In the genomic region with DNA sequence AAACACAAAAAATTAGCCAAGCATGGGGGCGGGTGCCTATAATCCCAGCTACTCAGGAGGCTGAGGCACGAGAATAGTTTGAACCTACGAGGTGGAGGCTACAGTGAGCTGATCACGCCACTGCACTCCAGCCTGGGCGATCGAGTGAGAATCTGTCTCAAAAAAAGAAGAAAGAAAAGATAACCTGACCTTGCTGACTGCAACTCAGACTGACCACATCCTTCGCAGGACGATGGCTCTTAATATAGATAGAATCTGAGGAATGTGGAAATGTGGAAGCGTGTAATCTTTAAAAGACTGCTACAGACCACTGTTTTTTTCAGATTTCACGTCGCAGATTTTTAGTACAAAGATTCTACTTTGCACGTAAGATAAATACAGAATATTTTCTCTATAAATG, we compare ENCODE assay signal across 28 cellular contexts.
DNase-seq lines count a peak whose midpoint lies in the region; ATAC-seq, FAIRE-seq and TF ChIP-seq lines count a peak whose summit lies in the region.
"Had no signal": no experiment of that assay in that cellular context is flagged by ENCODE, and none has a peak within 500 bp of the region (broad histone marks: within the 10 kb centered on the region; RNA-seq: fewer than 3 reads in every experiment).

No MANE protein-coding gene starts in this region.

- H3K27me3 Mint-ChIP-seq in stimulated activated naive B cell treated with anti-CD40 and anti-IgM and Interleukin-4, amounts not matched to agents 10 μg/mL and 1 μg/mL and 100 μg/mL, for 72 hours = no peaks in the 10 kb centered on the region
- H3K27me3 Mint-ChIP-seq: CD8-positive, alpha-beta memory T cell had no signal

- in situ Hi-C loops in GM13977 (cut with MboI; ENCODE audit: low pct_unique_long_range_greater_than_20kb, low sequenced_read_pairs, unreplicated experiment) = no loop called here

- no peak for TF ChIP-seq CTCF in fibroblast of pulmonary artery (IDR thresholded peaks at IDR 0.05; ENCODE audit: low read length, missing control alignments)
- no peak for TF ChIP-seq CTCF in GM13977 (IDR thresholded peaks at IDR 0.05; ENCODE audit: extremely low read depth, insufficient read depth, missing control alignments)

- FAIRE-seq in HTR-8/SVneo (lab: Jason Lieb, UNC) = no peak
- FAIRE-seq: H54, islet of Langerhans had no signal

- no peaks in the 10 kb centered on the region for H3K4me1 ChIP-seq in adipocyte (ENCODE audit: control insufficient read depth, insufficient read depth, low read length)
- H3K4me1 ChIP-seq: parathyroid adenoma, Peyer's patch had no signal

- H3K9ac ChIP-seq in adipocyte (ENCODE audit: low read length) = no peak overlapping the region
- H3K9ac ChIP-seq: parathyroid adenoma had no signal

- H3K36me3 Mint-ChIP-seq in stimulated activated naive B cell treated with anti-CD40 and anti-IgM and Interleukin-4, amounts not matched to agents 10 μg/mL and 1 μg/mL and 100 μg/mL, for 72 hours = peaks cover 60 to 65% of the 10 kb centered on the region in 2 donors

- no peaks in the 10 kb centered on the region for H3K27me3 ChIP-seq in adipocyte (replicated peaks; ENCODE audit: control insufficient read depth, insufficient read depth, low read length)
- H3K27me3 ChIP-seq: Peyer's patch, tibial nerve had no signal

- no peak overlapping the region for H3K4me3 ChIP-seq in adipocyte (ENCODE audit: low read length)
- no peak overlapping the region for H3K4me3 ChIP-seq in fibroblast of pulmonary artery (replicated peaks; ENCODE audit: low read depth, low read length)
- H3K4me3 ChIP-seq: Peyer's patch, tibial nerve had no signal

- H3K27ac Mint-ChIP-seq in stimulated activated naive B cell treated with anti-CD40 and anti-IgM and Interleukin-4, amounts not matched to agents 10 μg/mL and 1 μg/mL and 100 μg/mL, for 72 hours = peak overlapping the region; percentile 59
- H3K27ac Mint-ChIP-seq: activated T-helper 1 cell treated with anti-CD3 and anti-CD28 coated beads, Interleukin-12 subunit alpha, Interleukin-12 subunit beta, Interleukin-2, Interleukin-4 antibody, amounts not matched to agents 30 ng/mL and 10 ng/mL and 1 ng/mL, durations not matched to agents 14 hours and 24 hours and 36 hours; nephron; T-helper 1 cell treated with Interleukin-12 subunit alpha and Interleukin-12 subunit beta and Interleukin-4 antibody, amounts not matched to agents 30 μg/mL and 1 μg/mL, for 36 hours had no signal

- no peak overlapping the region for H3K4me3 Mint-ChIP-seq in stimulated activated naive B cell treated with anti-CD40 and anti-IgM and Interleukin-4, amounts not matched to agents 10 μg/mL and 1 μg/mL and 100 μg/mL, for 72 hours
- H3K4me3 Mint-ChIP-seq: activated T-helper 1 cell treated with anti-CD3 and anti-CD28 coated beads, Interleukin-12 subunit alpha, Interleukin-12 subunit beta, Interleukin-2, Interleukin-4 antibody, amounts not matched to agents 30 ng/mL and 10 ng/mL and 1 ng/mL, durations not matched to agents 14 hours and 24 hours and 36 hours; CD8-positive, alpha-beta memory T cell; nephron; T-helper 1 cell treated with Interleukin-12 subunit alpha and Interleukin-12 subunit beta and Interleukin-4 antibody, amounts not matched to agents 30 μg/mL and 1 μg/mL, for 36 hours had no signal

- ATAC-seq in stimulated activated naive B cell treated with anti-CD40 and anti-IgM and Interleukin-4, amounts not matched to agents 10 μg/mL and 1 μg/mL and 100 μg/mL, for 72 hours (replicated peaks) = no peak
- ATAC-seq: right cardiac atrium; stimulated activated naive CD8-positive, alpha-beta T cell treated with anti-CD3 and anti-CD28 coated beads, Interleukin-15, Interleukin-2, amounts not matched to agents 100 U/mL and 50 U/mL, for 24 hours had no signal

- peaks cover 26 to 30% of the 10 kb centered on the region in 2 donors for H3K4me1 Mint-ChIP-seq in stimulated activated naive B cell treated with anti-CD40 and anti-IgM and Interleukin-4, amounts not matched to agents 10 μg/mL and 1 μg/mL and 100 μg/mL, for 72 hours

- peak; percentile 29 for DNase-seq in HTR-8/SVneo (ENCODE audit: insufficient read length, low spot score)
- peak; percentile 36 for DNase-seq in adipocyte (ENCODE audit: low read depth)
- peak; percentile 18 for DNase-seq in fibroblast of pulmonary artery (ENCODE audit: low read depth)
- DNase-seq in stimulated activated naive B cell treated with anti-CD40 and anti-IgM and Interleukin-4, amounts not matched to agents 10 μg/mL and 1 μg/mL and 100 μg/mL, for 72 hours = no peak
- no peak for DNase-seq in SKM-1 (lab: John Stamatoyannopoulos, UW; ENCODE audit: unreplicated experiment)
- no peak for DNase-seq in GM13977 (ENCODE audit: low spot score)
- DNase-seq in NCI-H1092 (lab: John Stamatoyannopoulos, UW) = no peak
- DNase-seq: activated CD4-positive, alpha-beta T cell treated with anti-CD3 and anti-CD28 coated beads, Interleukin-2, amount 50 U/mL, for 1 hour; activated naive CD4-positive, alpha-beta T cell treated with anti-CD3 and anti-CD28 coated beads, Interleukin-2, amount 50 U/mL, for 16 hours; aorta; CD8-positive, alpha-beta memory T cell; Karpas-422; NCI-H1694 treated with DMSO at 0.1 percent for 48 hours; NCI-H524 treated with DMSO at 0.1 percent for 48 hours; NK-92 treated with Interleukin-12 subunit alpha and Interleukin-12 subunit beta, amount 100 ng/mL, for 24 hours; Peyer's patch; right cardiac atrium; stimulated activated CD4-positive, alpha-beta T cell treated with anti-CD3 and anti-CD28 coated beads, Interleukin-12 subunit alpha, Interleukin-12 subunit beta, amount 100 ng/mL, for 4 hours; stimulated activated CD4-positive, alpha-beta T cell treated with anti-CD3 and anti-CD28 coated beads, Interleukin-4, amount 100 ng/mL, for 24 hours; stimulated activated naive CD8-positive, alpha-beta T cell treated with anti-CD3 and anti-CD28 coated beads, Interleukin-15, Interleukin-2, amounts not matched to agents 100 U/mL and 50 U/mL, for 24 hours; WERI-Rb-1 had no signal

- peaks cover 14% of the 10 kb centered on the region for H3K36me3 ChIP-seq in adipocyte (ENCODE audit: control insufficient read depth, insufficient read depth, low read length, severe bottlenecking)
- H3K36me3 ChIP-seq: WERI-Rb-1 had no signal

- no peaks in the 10 kb centered on the region for H3K9me3 ChIP-seq in adipocyte (ENCODE audit: control insufficient read depth, low read length)
- H3K9me3 ChIP-seq: Peyer's patch, tibial nerve had no signal

- H3K9me3 Mint-ChIP-seq in stimulated activated naive B cell treated with anti-CD40 and anti-IgM and Interleukin-4, amounts not matched to agents 10 μg/mL and 1 μg/mL and 100 μg/mL, for 72 hours = no peaks in the 10 kb centered on the region
- H3K9me3 Mint-ChIP-seq: activated T-helper 1 cell treated with anti-CD3 and anti-CD28 coated beads, Interleukin-12 subunit alpha, Interleukin-12 subunit beta, Interleukin-2, Interleukin-4 antibody, amounts not matched to agents 30 ng/mL and 10 ng/mL and 1 ng/mL, durations not matched to agents 14 hours and 24 hours and 36 hours; CD8-positive, alpha-beta memory T cell; nephron; T-helper 1 cell treated with Interleukin-12 subunit alpha and Interleukin-12 subunit beta and Interleukin-4 antibody, amounts not matched to agents 30 μg/mL and 1 μg/mL, for 36 hours had no signal

Comparison
In these comparisons a context has a peak if more than half of its experiments do, and no peak if none do; other contexts are left out.
1. DNase-seq: peak in HTR-8/SVneo (single experiment), adipocyte (single experiment) and fibroblast of pulmonary artery (single experiment); none in stimulated activated naive B cell treated with anti-CD40 and anti-IgM and Interleukin-4, amounts not matched to agents 10 μg/mL and 1 μg/mL and 100 μg/mL, for 72 hours (single experiment), SKM-1 (single experiment), GM13977 (single experiment) and NCI-H1092 (single experiment).